8 cellular contexts compared by ENCODE assay signal in genomic region chr22:41682033-41682807, GRCh38. TPM values are rescaled to one million over a fixed set of nuclear protein-coding genes. Genes with fewer than 3 reads are reported as not detected.
A peak's percentile ranks its signal among the peaks of the same experiment; 100 is the strongest.
DNase-seq lines count a peak whose midpoint lies in the region; ATAC-seq and TF ChIP-seq lines count a peak whose summit lies in the region.

No MANE protein-coding gene starts in this region.

- peak overlapping the region; percentile 94 for H3K27ac Mint-ChIP-seq in endodermal cell

- H3K4me3 Mint-ChIP-seq in endodermal cell: peak overlapping the region; percentile 83

- H3K27ac ChIP-seq in endodermal cell (ENCODE audit: low read depth, low read length) (peak overlapping the region; percentile 36), mesodermal cell (ENCODE audit: low read depth, low read length, severe bottlenecking) (peak overlapping the region; percentile 62)

- peak; percentile 61 for DNase-seq in NK-92 treated with Interleukin-12 subunit alpha and Interleukin-12 subunit beta, amount 100 ng/mL, for 24 hours (lab: John Stamatoyannopoulos, UW)
- DNase-seq in activated CD8-positive, alpha-beta memory T cell treated with anti-CD3 and anti-CD28 coated beads, Interleukin-2, amount 50 U/mL, for 1 hour (ENCODE audit: extremely low read depth): peak; percentile 45
- DNase-seq in endodermal cell (peak; percentile 91), NCI-H345 (lab: John Stamatoyannopoulos, UW) (no peak)
- peak; percentile 54 for DNase-seq in stimulated activated CD8-positive, alpha-beta memory T cell treated with anti-CD3 and anti-CD28 coated beads, Interleukin-12 subunit alpha, Interleukin-12 subunit beta, amount 100 ng/mL, for 24 hours (ENCODE audit: extremely low read depth)

- H3K9ac ChIP-seq in endodermal cell (ENCODE audit: extremely low read depth, low read length, poor library complexity, severe bottlenecking): peak overlapping the region; percentile 69

- H3K36me3 Mint-ChIP-seq in endodermal cell (ENCODE audit: low read depth): peaks cover 27% of the 10 kb centered on the region

- H3K4me3 ChIP-seq in GM08714 (ENCODE audit: low read length): peak overlapping the region; percentile 86
- peak overlapping the region; percentile 86 for H3K4me3 ChIP-seq in endodermal cell (ENCODE audit: low read length)
- peak overlapping the region; percentile 53 for H3K4me3 ChIP-seq in mesodermal cell (ENCODE audit: extremely low read depth, insufficient read depth, low read length, poor library complexity, severe bottlenecking)

- peak; percentile 61 for ATAC-seq in HG02938 (IDR thresholded peaks at IDR 0.05; ENCODE audit: unreplicated experiment)

- H3K36me3 ChIP-seq in endodermal cell (ENCODE audit: control insufficient read depth, insufficient read depth, low read length): peaks cover 32% of the 10 kb centered on the region
- H3K36me3 ChIP-seq in mesodermal cell (ENCODE audit: control insufficient read depth, insufficient read depth, low read length): peaks cover 50% of the 10 kb centered on the region

- H3K27me3 Mint-ChIP-seq in endodermal cell (ENCODE audit: insufficient read depth): no peaks in the 10 kb centered on the region

- H3K9me3 Mint-ChIP-seq in endodermal cell: no peaks in the 10 kb centered on the region

- H3K9me3 ChIP-seq in endodermal cell (ENCODE audit: control insufficient read depth, low read length): no peaks in the 10 kb centered on the region
- H3K9me3 ChIP-seq in mesodermal cell (ENCODE audit: control insufficient read depth, low read length): no peaks in the 10 kb centered on the region

- 56 to 74% methylated on average over 32 to 50 of the region's 50 CpGs for WGBS in endodermal cell (ENCODE audit: insufficient coverage in 1 of 2, insufficient read length in 1 of 2), 2 experiments
- WGBS in mesodermal cell (ENCODE audit: insufficient coverage in 2 of 2), 2 experiments: 39 to 56% methylated on average over 30 to 41 of the region's 50 CpGs

- no peak for TF ChIP-seq CTCF in endodermal cell (conservative IDR thresholded peaks at IDR 0.05)

- H3K4me1 ChIP-seq in endodermal cell (ENCODE audit: control insufficient read depth, insufficient read depth, low read length) (no peaks in the 10 kb centered on the region), mesodermal cell (ENCODE audit: control insufficient read depth, insufficient read depth, low read length, poor library complexity, severe bottlenecking) (peaks cover 3% of the 10 kb centered on the region)

- H3K4me1 Mint-ChIP-seq in endodermal cell: no peaks in the 10 kb centered on the region

- no peaks in the 10 kb centered on the region for H3K27me3 ChIP-seq in endodermal cell (ENCODE audit: control insufficient read depth, insufficient read depth, low read length, poor library complexity, severe bottlenecking)

RNA-seq across cellular contexts. Expression of gene SNU13, which starts 6.4 kb away (rescaled TPM):
- total RNA-seq in endodermal cell: 100 to 1,000 TPM; 133 to 146 TPM
- 137 TPM for polyA plus RNA-seq in endodermal cell (2013, experiment 1 of 2)
- polyA plus RNA-seq in endodermal cell (2013, experiment 2 of 2): 116 TPM
- polyA plus RNA-seq in mesodermal cell (2013, experiment 1 of 2): 172 TPM
- 133 TPM for polyA plus RNA-seq in mesodermal cell (2013, experiment 2 of 2)

RNA-seq across cellular contexts. Expression of gene MEI1, which starts 17.1 kb away (rescaled TPM):
- 1 to 10 TPM; 1.2 to 1.5 TPM for total RNA-seq in endodermal cell
- not detected for polyA plus RNA-seq in endodermal cell (2013, experiment 1 of 2)
- polyA plus RNA-seq in endodermal cell (2013, experiment 2 of 2): not detected
- polyA plus RNA-seq in mesodermal cell (2013, experiment 1 of 2): not detected
- polyA plus RNA-seq in mesodermal cell (2013, experiment 2 of 2): 0.51 TPM
